Comparison of ENCODE assay signal across 8 cellular contexts in genomic region chr16:24729243-24729966, GRCh38. TPM values are rescaled to one million over a fixed set of nuclear protein-coding genes. Genes with fewer than 3 reads are reported as not detected.
A peak's percentile ranks its signal among the peaks of the same experiment; 100 is the strongest.
DNase-seq lines count a peak whose midpoint lies in the region; ATAC-seq and TF ChIP-seq lines count a peak whose summit lies in the region.

TNRC6A (plus strand) TSS chr16:24729651; CDS start chr16:24729842, 191 bp downstream.

- TF ChIP-seq CTCF in BE2C (IDR thresholded peaks at IDR 0.05; ENCODE audit: low read depth, low read length): no peak
- TF ChIP-seq CTCF in liver (IDR thresholded peaks at IDR 0.05; ENCODE audit: low read depth, low read length, missing input control): no peak

- H3K4me1 ChIP-seq in BE2C (no peaks in the 10 kb centered on the region; the same call in 1 of the 2 replicates), liver (ENCODE audit: control insufficient read depth in 4 of 4, insufficient read depth in 4 of 4, low read length in 3 of 4) (peaks cover 10 to 43% (median 39%) of the 10 kb centered on the region in 4 donors)

- TF ChIP-seq POLR2A in GM19193 (IDR thresholded peaks at IDR 0.05; ENCODE audit: extremely low read depth, insufficient read depth, insufficient read length): peak; percentile 76

- peak within 1 kb of the TSS; percentile 63 to 98 for H3K9ac ChIP-seq in liver (ENCODE audit: low read depth in 1 of 2, low read length in 2 of 2)

- DNase-seq in BE2C (peak; percentile 93), NCI-H526 treated with DMSO at 0.1 percent for 48 hours (lab: John Stamatoyannopoulos, UW) (peak; percentile 70), dermis microvascular lymphatic vessel endothelial cell (ENCODE audit: low read depth in 2 of 2) (peak; percentile 63 to 89)
- DNase-seq in activated CD4-positive, alpha-beta T cell treated with anti-CD3 and anti-CD28 coated beads, Interleukin-2, amount 50 U/mL, for 48 hours: peak; percentile 84 to 87
- DNase-seq in stimulated activated CD4-positive, alpha-beta T cell treated with anti-CD3 and anti-CD28 coated beads, Interleukin-4, amount 100 ng/mL, for 24 hours: peak; percentile 85

- H3K27me3 ChIP-seq in BE2C (no peaks in the 10 kb centered on the region), liver (ENCODE audit: control insufficient read depth in 4 of 4, insufficient read depth in 4 of 4, low read length in 3 of 4) (no peaks in the 10 kb centered on the region)

- TF ChIP-seq RAD21 in liver (IDR thresholded peaks at IDR 0.05): peak; percentile 9 to 13

- peak within 1 kb of the TSS; percentile 86 to 92 for H3K27ac ChIP-seq in liver (ENCODE audit: low read depth in 1 of 2, low read length in 2 of 2)

- under 1% methylated on average over 78 of the region's 80 CpGs for WGBS in liver

- peak; percentile 95 for ATAC-seq in HG03432 (IDR thresholded peaks at IDR 0.05; ENCODE audit: unreplicated experiment)

- peaks cover 24% of the 10 kb centered on the region for H3K36me3 ChIP-seq in BE2C
- H3K36me3 ChIP-seq in liver (ENCODE audit: control insufficient read depth in 4 of 4, insufficient read depth in 3 of 4, low read depth in 1 of 4, low read length in 3 of 4): peaks cover 0 to 7% (median 2%) of the 10 kb centered on the region in 4 donors

- H3K9me3 ChIP-seq in BE2C (no peaks in the 10 kb centered on the region), liver (ENCODE audit: control insufficient read depth in 4 of 4, low read length in 3 of 4) (no peaks in the 10 kb centered on the region)

- H3K4me3 ChIP-seq in BE2C (ENCODE audit: low read depth, low read length): peak within 1 kb of the TSS; percentile 95
- H3K4me3 ChIP-seq in liver (ENCODE audit: low read depth in 1 of 3, low read length in 3 of 3): peak within 1 kb of the TSS; percentile 90 to 99 (median 97)

TF ChIP-seq in liver, 16 proteins besides CTCF, POLR2A, EP300 and RAD21:
- peak; percentile 31 for TF ChIP-seq NR2F2 (IDR thresholded peaks at IDR 0.05)
- peak; percentile 85 to 91 for TF ChIP-seq GABPA (IDR thresholded peaks at IDR 0.05 in 1 of 2, conservative IDR thresholded peaks at IDR 0.05 in 1 of 2)
- peak; percentile 36 for TF ChIP-seq REST (IDR thresholded peaks at IDR 0.05)
- no peak for TF ChIP-seq MAX (IDR thresholded peaks at IDR 0.05)
- TF ChIP-seq YY1 (IDR thresholded peaks at IDR 0.05): peak; percentile 95
- TF ChIP-seq SP1 (IDR thresholded peaks at IDR 0.05): peak; percentile 41
- no peak for TF ChIP-seq RXRA (IDR thresholded peaks at IDR 0.05)

RNA-seq across cellular contexts. Expression of gene TNRC6A, which starts in this region (rescaled TPM):
- polyA plus RNA-seq in BE2C (2012; ENCODE audit: insufficient read depth, insufficient read length, low read depth): 102 TPM
- total RNA-seq in dermis microvascular lymphatic vessel endothelial cell (20.2 and 21.5 TPM in 2 replicates), liver (10 to 100 TPM; 21.7 to 42.3 TPM)
- polyA plus RNA-seq in liver: 10 to 100 TPM in 1 of 2 donors, 1 to 10 TPM in 1; 9.3 to 24.0 TPM

Comparison
In these comparisons a context has a peak if more than half of its experiments do, and no peak if none do; other contexts are left out.
1. Peak in every context shown above with its lines: DNase-seq, ATAC-seq, H3K4me3 ChIP-seq and H3K27ac ChIP-seq.